Comparison of ENCODE assay signal across 8 cellular contexts in genomic region chr13:44576396-44577235, GRCh38. TPM values are rescaled to one million over a fixed set of nuclear protein-coding genes. Genes with fewer than 3 reads are reported as not detected.
DNase-seq lines count a peak whose midpoint lies in the region; ATAC-seq and TF ChIP-seq lines count a peak whose summit lies in the region.

No MANE protein-coding gene starts in this region.

- CTCF ChIA-PET in BJ (lab: Yijun Ruan, JAX) = no interaction called here

- DNase-seq in BJ (ENCODE audit: low read depth) (no peak), endothelial cell (ENCODE audit: low spot score) (peak; percentile 41), naive B cell (peak; percentile 35), suprapubic skin (ENCODE audit: low spot score in 2 of 2) (peak in 1 of 2 donors; percentile 68), NCI-H2196 treated with DMSO at 0.1 percent for 48 hours (lab: John Stamatoyannopoulos, UW; ENCODE audit: unreplicated experiment) (no peak)
- peak; percentile 42 for DNase-seq in activated CD4-positive, alpha-beta T cell treated with anti-CD3 and anti-CD28 coated beads, Interleukin-2, amount 50 U/mL, for 1 hour

- POLR2A ChIA-PET in BJ (lab: Charles Lee) = interaction anchor here (0.7 kb wide), 1 partner anchor 103 kb away, joined by 4 read pairs; no protein-coding TSS in a partner anchor

- TF ChIP-seq CTCF in BJ (IDR thresholded peaks at IDR 0.05; ENCODE audit: insufficient read depth, low read depth, low read length) (no peak), endothelial cell (IDR thresholded peaks at IDR 0.05; ENCODE audit: unreplicated experiment) (no peak), suprapubic skin (IDR thresholded peaks at IDR 0.05) (no peak)

- H3K36me3 Mint-ChIP-seq in endothelial cell (ENCODE audit: low read depth, unreplicated experiment) = peaks cover 19% of the 10 kb centered on the region
- no peaks in the 10 kb centered on the region for H3K36me3 Mint-ChIP-seq in naive B cell

- H3K27me3 Mint-ChIP-seq in endothelial cell (ENCODE audit: unreplicated experiment) (peaks cover 10% of the 10 kb centered on the region), naive B cell (peaks cover 0 to 5% (median 0%) of the 10 kb centered on the region in 3 donors)

- WGBS in suprapubic skin = under 1% methylated on average over 81 of the region's 109 CpGs

- TF ChIP-seq EP300 in suprapubic skin (IDR thresholded peaks at IDR 0.05) = no peak

- TF ChIP-seq POLR2A in suprapubic skin (IDR thresholded peaks at IDR 0.05) = no peak

- H3K4me3 ChIP-seq in BJ (ENCODE audit: low read depth, low read length) = peak overlapping the region; percentile 92
- H3K4me3 ChIP-seq in suprapubic skin = peak overlapping the region; percentile 78

- H3K9me3 Mint-ChIP-seq in endothelial cell (ENCODE audit: unreplicated experiment) (no peaks in the 10 kb centered on the region), naive B cell (no peaks in the 10 kb centered on the region)

- H3K9me3 ChIP-seq in suprapubic skin = no peaks in the 10 kb centered on the region

- peaks cover 32% of the 10 kb centered on the region for H3K4me1 ChIP-seq in suprapubic skin

- H3K27me3 ChIP-seq in BJ (ENCODE audit: control insufficient read depth, insufficient read depth, low read length) = no peaks in the 10 kb centered on the region
- no peaks in the 10 kb centered on the region for H3K27me3 ChIP-seq in suprapubic skin

- H3K27ac Mint-ChIP-seq in endothelial cell (ENCODE audit: unreplicated experiment) (no peak overlapping the region), naive B cell (peak overlapping the region in 5 of 6 donors; percentile 86 to 98 (median 95))

- H3K4me3 Mint-ChIP-seq in endothelial cell (ENCODE audit: unreplicated experiment) (peak overlapping the region; percentile 93), naive B cell (peak overlapping the region; percentile 95 to 99 (median 98))

- H3K36me3 ChIP-seq in BJ (ENCODE audit: control insufficient read depth, insufficient read depth, low read length) = 0 out of 2 replicates have a peak, but pooled peaks cover 1% of the 10 kb centered on the region
- no peaks in the 10 kb centered on the region for H3K36me3 ChIP-seq in suprapubic skin

- H3K27ac ChIP-seq in suprapubic skin = peak overlapping the region; percentile 99

- peak; percentile 27 for ATAC-seq in GM19452 (IDR thresholded peaks at IDR 0.05; ENCODE audit: unreplicated experiment)
- peak; percentile 22 for ATAC-seq in HG03520 (IDR thresholded peaks at IDR 0.05; ENCODE audit: unreplicated experiment)
- peak; percentile 4 to 5 for ATAC-seq in naive B cell (ENCODE audit: low read depth in 2 of 2)

- H3K4me1 Mint-ChIP-seq in endothelial cell (ENCODE audit: unreplicated experiment) (peaks cover 40% of the 10 kb centered on the region), naive B cell (peaks cover 15 to 25% (median 19%) of the 10 kb centered on the region in 3 donors)

RNA-seq across cellular contexts. Expression of gene TSC22D1, which starts 0.5 kb away (rescaled TPM):
- 33.5 and 39.2 TPM in 2 replicates for polyA plus RNA-seq in BJ (2011; rRNA removed)
- 49.2 and 55.8 TPM in 2 replicates for polyA minus RNA-seq in BJ (2011; rRNA and poly(A)+ RNA removed)
- total RNA-seq in endothelial cell (ENCODE audit: unreplicated experiment) = 73.0 TPM
- polyA plus RNA-seq in naive B cell (ENCODE audit: low read depth in 6 of 6) = 10 to 100 TPM in 1 of 6 donors, 1 to 10 TPM in 5; 3.5 to 10.1 (median 7.0) TPM
- 100 to 1,000 TPM in 1 of 4 donors, 10 to 100 TPM in 3; 70.3 to 135 (median 92.1) TPM for total RNA-seq in suprapubic skin

Comparison
In these comparisons a context has a peak if more than half of its experiments do, and no peak if none do; other contexts are left out.
1. DNase-seq: peak in activated CD4-positive, alpha-beta T cell treated with anti-CD3 and anti-CD28 coated beads, Interleukin-2, amount 50 U/mL, for 1 hour (single experiment), endothelial cell (single experiment) and naive B cell (single experiment); none in BJ (single experiment) and NCI-H2196 treated with DMSO at 0.1 percent for 48 hours (single experiment).
2. Peak in every context shown above with its lines, with median percentiles within 50 percentile points of each other: ATAC-seq.